23 cellular contexts compared by ENCODE assay signal in genomic region chr3:73254062-73254461, GRCh38.
"Had no signal": no experiment of that assay in that cellular context is flagged by ENCODE, and none has a peak within 500 bp of the region (broad histone marks: within the 10 kb centered on the region; RNA-seq: fewer than 3 reads in every experiment).

No MANE protein-coding gene starts in this region.

- H3K27me3 ChIP-seq: SJCRH30 had no signal

- H3K9ac ChIP-seq: KMS-11 had no signal

- H3K36me3 ChIP-seq: SJCRH30 had no signal

- H3K4me1 ChIP-seq: SJCRH30 had no signal

- H3K9me3 ChIP-seq: SJCRH30 had no signal

- ATAC-seq: HepG2, Panc1, PC-3, SK-N-SH treated with all-trans-retinoic acid at 6 μM for 48 hours had no signal

- H3K27ac ChIP-seq: KMS-11, RWPE1, SJCRH30 had no signal

- DNase-seq: IMR-90, Kasumi-1, MM.1S, NCI-H1092 treated with DMSO at 0.1 percent for 48 hours, NCI-H1436, NCI-H1694, NCI-H187 treated with DMSO at 0.1 percent for 48 hours, NCI-H2029 treated with DMSO at 0.1 percent for 48 hours, NCI-H2171, NCI-H226, NCI-H446, NCI-H510A, NCI-H524 treated with DMSO at 0.1 percent for 48 hours, NCI-H69, NCI-H774, PC-3, SHP77, SJCRH30 had no signal

- H3K4me3 ChIP-seq: SJCRH30 had no signal

- H3K4me2 ChIP-seq: KMS-11 had no signal
